1 cellular context compared by ENCODE assay signal in the genomic region with DNA sequence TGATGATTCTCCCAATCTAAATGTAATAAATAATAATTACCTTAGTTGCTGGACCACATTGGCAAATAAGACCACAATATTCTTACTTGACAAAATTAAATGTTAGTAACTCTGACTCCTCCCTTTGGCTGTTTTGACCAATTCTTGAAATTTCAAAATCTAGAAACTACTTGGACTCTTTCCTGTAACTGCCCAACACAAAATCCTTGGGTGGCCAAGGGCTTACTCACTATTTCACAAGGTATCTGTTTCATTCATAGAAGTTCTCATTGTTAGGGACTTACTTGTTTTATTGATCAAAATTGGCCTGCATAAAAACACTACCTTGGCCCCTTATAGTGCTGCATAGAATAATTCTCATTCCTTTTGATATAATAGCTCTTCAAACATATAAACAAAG.
TF ChIP-seq lines count a peak whose summit lies in the region.

No MANE protein-coding gene starts in this region.

TF ChIP-seq in endothelial cell of umbilical vein, 7 proteins besides CTCF, POLR2A, EP300 and RAD21:
- TF ChIP-seq FOS (IDR thresholded peaks at IDR 0.05; ENCODE audit: borderline replicate concordance, insufficient read depth, low read length) (no peak), GATA2 (IDR thresholded peaks at IDR 0.05; ENCODE audit: insufficient read depth, insufficient read length, low read depth, low read length) (no peak), MYC (IDR thresholded peaks at IDR 0.05; ENCODE audit: low read depth, low read length) (no peak), POLR2AphosphoS5 (IDR thresholded peaks at IDR 0.05; ENCODE audit: insufficient read depth, low read depth, low read length) (no peak), JUN (IDR thresholded peaks at IDR 0.05; ENCODE audit: borderline replicate concordance, insufficient read depth, insufficient read length, low read depth) (no peak), EZH2 (IDR thresholded peaks at IDR 0.05; ENCODE audit: borderline replicate concordance, low read depth, low read length, severe bottlenecking) (no peak), MAX (IDR thresholded peaks at IDR 0.05; ENCODE audit: insufficient read depth, insufficient read length) (no peak)
